Comparison of ENCODE assay signal across 10 cellular contexts in the genomic region with DNA sequence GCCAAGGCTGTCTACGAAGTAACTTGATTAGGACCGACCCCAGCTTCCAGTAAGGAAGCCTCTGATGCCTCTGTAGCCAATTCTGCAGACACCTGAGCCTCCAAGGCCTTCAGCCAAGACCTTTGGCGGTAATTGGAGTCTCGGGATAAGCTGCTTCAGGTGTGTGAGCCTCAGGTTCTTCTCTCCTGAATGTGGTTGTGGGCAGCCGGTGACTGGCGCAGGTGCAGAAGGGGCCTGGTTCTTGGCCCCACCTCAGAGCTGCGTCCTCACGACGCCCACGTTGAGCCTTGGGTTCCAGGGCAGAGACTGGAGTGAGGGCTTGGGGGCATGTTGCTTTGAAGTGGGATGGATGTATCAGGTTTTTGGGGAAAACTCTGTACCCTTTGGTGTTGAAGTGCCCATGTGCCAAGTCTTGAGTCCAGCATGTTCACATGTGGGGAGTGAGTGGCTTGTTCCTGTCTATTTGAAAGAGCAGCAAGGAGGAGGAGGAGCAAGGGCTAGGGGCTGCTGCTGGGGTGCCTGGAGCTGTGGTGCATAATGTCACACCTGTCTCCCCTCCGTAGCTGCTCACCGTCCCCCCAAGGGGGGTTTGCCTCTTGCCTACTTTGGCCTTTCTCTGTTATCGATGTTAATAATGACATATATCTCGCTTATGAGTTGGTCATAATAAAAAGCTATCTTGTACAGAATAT. TPM values are rescaled to one million over a fixed set of nuclear protein-coding genes. Genes with fewer than 3 reads are reported as not detected.
DNase-seq lines count a peak whose midpoint lies in the region; ATAC-seq and TF ChIP-seq lines count a peak whose summit lies in the region.
"Had no signal": no experiment of that assay in that cellular context is flagged by ENCODE, and none has a peak within 500 bp of the region (broad histone marks: within the 10 kb centered on the region; RNA-seq: fewer than 3 reads in every experiment).

No MANE protein-coding gene starts in this region.

- BruUV-seq in MCF 10A (replicated peaks; lab: Mats Ljungman, UMichigan) = no TSS peak

- TF ChIP-seq CTCF in MCF 10A (IDR thresholded peaks at IDR 0.05; ENCODE audit: unreplicated experiment) (no peak), upper lobe of left lung (IDR thresholded peaks at IDR 0.05) (no peak)

- H3K27ac ChIP-seq in mesodermal cell (ENCODE audit: low read depth, low read length, severe bottlenecking) = no peak overlapping the region
- peak overlapping the region in 3 of 4 donors; percentile 15 to 89 (median 80) for H3K27ac ChIP-seq in upper lobe of left lung

- no peak for TF ChIP-seq EP300 in upper lobe of left lung (IDR thresholded peaks at IDR 0.05)

- intact Hi-C loops in MCF 10A (cut with micrococcal nuclease) = loop anchor here (5.0 kb wide), 1 partner anchor 66 kb away; no protein-coding TSS in a partner anchor

- CTCF ChIA-PET in MCF 10A (lab: Yijun Ruan, JAX) = interaction anchor here (0.5 to 1.7 kb wide), 9 partner anchors 11 to 565 kb away, joined by 3 to 10 read pairs (median 4); no protein-coding TSS in a partner anchor

- H3K27me3 ChIP-seq in upper lobe of left lung = no peaks in the 10 kb centered on the region

- DNase-seq in activated naive CD4-positive, alpha-beta T cell treated with anti-CD3 and anti-CD28 coated beads, Interleukin-2, amount 50 U/mL, for 16 hours = no peak
- DNase-seq in MCF 10A (ENCODE audit: unreplicated experiment) (no peak), upper lobe of left lung (peak in 1 of 2 donors; percentile 51), NCI-H2081 (lab: John Stamatoyannopoulos, UW) (no peak), NCI-H2029 (lab: John Stamatoyannopoulos, UW) (no peak)
- DNase-seq: effector CD8-positive, alpha-beta T cell; stimulated activated CD4-positive, alpha-beta T cell treated with anti-CD3 and anti-CD28 coated beads, Interleukin-12 subunit alpha, Interleukin-12 subunit beta, amount 100 ng/mL, for 4 hours had no signal

- peak overlapping the region; percentile 64 for H3K4me3 ChIP-seq in mesodermal cell (ENCODE audit: extremely low read depth, insufficient read depth, low read length, poor library complexity, severe bottlenecking)
- peak overlapping the region in 3 of 4 donors; percentile 72 to 87 (median 87) for H3K4me3 ChIP-seq in upper lobe of left lung

- WGBS in mesodermal cell (ENCODE audit: insufficient coverage in 2 of 2), 2 experiments = 79 to 91% methylated on average over 7 to 12 of the region's 14 CpGs
- 86 to 90% methylated on average over 11 to 14 of the region's 14 CpGs for WGBS in upper lobe of left lung, 2 donors

- H3K9me3 ChIP-seq in mesodermal cell (ENCODE audit: control insufficient read depth, low read length) (no peaks in the 10 kb centered on the region), upper lobe of left lung (no peaks in the 10 kb centered on the region)

- no peaks in the 10 kb centered on the region for H3K36me3 Mint-ChIP-seq in activated naive CD4-positive, alpha-beta T cell treated with anti-CD3 and anti-CD28 coated beads, Interleukin-2, amount 50 U/mL, for 24 hours
- H3K36me3 Mint-ChIP-seq in MCF 10A (ENCODE audit: insufficient read depth, unreplicated experiment) = peaks cover 10% of the 10 kb centered on the region

- H3K27me3 Mint-ChIP-seq in activated naive CD4-positive, alpha-beta T cell treated with anti-CD3 and anti-CD28 coated beads, Interleukin-2, amount 50 U/mL, for 24 hours = peaks cover 15% of the 10 kb centered on the region
- no peaks in the 10 kb centered on the region for H3K27me3 Mint-ChIP-seq in MCF 10A (ENCODE audit: insufficient read depth, unreplicated experiment)

- POLR2A ChIA-PET in MCF 10A (lab: Yijun Ruan, JAX) = interaction anchor here (0.6 to 4.9 kb wide), 9 partner anchors 9 to 464 kb away, joined by 3 to 40 read pairs (median 4); partner anchors contain the start of genes COQ8A and PARP1

- H3K4me1 ChIP-seq in mesodermal cell (ENCODE audit: control insufficient read depth, insufficient read depth, low read length, poor library complexity, severe bottlenecking) = peaks cover 9% of the 10 kb centered on the region
- peaks cover 20 to 38% (median 26%) of the 10 kb centered on the region in 4 donors for H3K4me1 ChIP-seq in upper lobe of left lung

- H3K4me3 Mint-ChIP-seq in activated naive CD4-positive, alpha-beta T cell treated with anti-CD3 and anti-CD28 coated beads, Interleukin-2, amount 50 U/mL, for 24 hours = peak overlapping the region; percentile 80
- peak overlapping the region; percentile 75 for H3K4me3 Mint-ChIP-seq in MCF 10A (ENCODE audit: unreplicated experiment)

- H3K27ac Mint-ChIP-seq in activated naive CD4-positive, alpha-beta T cell treated with anti-CD3 and anti-CD28 coated beads, Interleukin-2, amount 50 U/mL, for 24 hours = no peak overlapping the region
- peak overlapping the region; percentile 79 for H3K27ac Mint-ChIP-seq in MCF 10A (ENCODE audit: low read depth, unreplicated experiment)

- ATAC-seq in upper lobe of left lung (ENCODE audit: low FRiP score in 2 of 2) (no peak), GM21619 (IDR thresholded peaks at IDR 0.05; ENCODE audit: unreplicated experiment) (no peak)

- H3K36me3 ChIP-seq in mesodermal cell (ENCODE audit: control insufficient read depth, insufficient read depth, low read length) (peaks cover 6% of the 10 kb centered on the region), upper lobe of left lung (peaks cover 0 to 1% (median 0%) of the 10 kb centered on the region in 4 donors)

- no peaks in the 10 kb centered on the region for H3K9me3 Mint-ChIP-seq in activated naive CD4-positive, alpha-beta T cell treated with anti-CD3 and anti-CD28 coated beads, Interleukin-2, amount 50 U/mL, for 24 hours
- no peaks in the 10 kb centered on the region for H3K9me3 Mint-ChIP-seq in MCF 10A (ENCODE audit: unreplicated experiment)

- no peak for TF ChIP-seq POLR2A in upper lobe of left lung (IDR thresholded peaks at IDR 0.05)

- H3K4me1 Mint-ChIP-seq in activated naive CD4-positive, alpha-beta T cell treated with anti-CD3 and anti-CD28 coated beads, Interleukin-2, amount 50 U/mL, for 24 hours = peaks cover 14% of the 10 kb centered on the region
- H3K4me1 Mint-ChIP-seq in MCF 10A (ENCODE audit: insufficient read depth, unreplicated experiment) = peaks cover 56% of the 10 kb centered on the region

RNA-seq across cellular contexts. Expression of gene PSEN2, which starts 1.4 kb away (rescaled TPM):
- total RNA-seq in MCF 10A (2022) (31.3 and 31.8 TPM in 2 replicates), upper lobe of left lung (10 to 100 TPM; 31.2 to 70.9 (median 37.6) TPM)
- 6.5 TPM for polyA plus RNA-seq in mesodermal cell (2013, experiment 1 of 2)
- polyA plus RNA-seq in mesodermal cell (2013, experiment 2 of 2) = 6.4 TPM
